11 cellular contexts compared by ENCODE assay signal in genomic region chr7:143902588-143902899, GRCh38. TPM values are rescaled to one million over a fixed set of nuclear protein-coding genes. Genes with fewer than 3 reads are reported as not detected.
DNase-seq lines count a peak whose midpoint lies in the region; ATAC-seq and TF ChIP-seq lines count a peak whose summit lies in the region.
"Not testable (repeated sequence)": the region's sequence is repeated elsewhere in the genome, so short reads cannot be mapped to it uniquely, and the experiment has no call there.
"Had no signal": no experiment of that assay in that cellular context is flagged by ENCODE, and none has a peak within 500 bp of the region (broad histone marks: within the 10 kb centered on the region; RNA-seq: fewer than 3 reads in every experiment).

No MANE protein-coding gene starts in this region.

- H3K27ac Mint-ChIP-seq in activated T-cell treated with anti-CD3 and anti-CD28 coated beads, Interleukin-2, amount 50 U/mL, for 72 hours, result peak overlapping the region; percentile 26
- not testable (repeated sequence) for H3K27ac Mint-ChIP-seq in neural crest cell (ENCODE audit: unreplicated experiment); stimulated activated naive B cell treated with anti-CD40 and anti-IgM and Interleukin-4, amounts not matched to agents 10 μg/mL and 1 μg/mL and 100 μg/mL, for 72 hours

- intact Hi-C loops in HCT116 (cut with micrococcal nuclease), result loop anchor here (5.0 to 10.0 kb wide), 2 partner anchors 122 to 225 kb away; no protein-coding TSS in a partner anchor
- intact Hi-C loops in colonic mucosa (cut with DNase I), result not testable (repeated sequence)

- peak overlapping the region; percentile 43 for H2AFZ ChIP-seq in HCT116 (ENCODE audit: low read depth, low read length, poor library complexity, severe bottlenecking)

- H3K4me1 Mint-ChIP-seq in activated T-cell treated with anti-CD3 and anti-CD28 coated beads, Interleukin-2, amount 50 U/mL, for 72 hours (ENCODE audit: low read depth), result peaks cover 24% of the 10 kb centered on the region
- H3K4me1 Mint-ChIP-seq in neural crest cell, result peaks cover 40% of the 10 kb centered on the region
- peaks cover 5 to 33% of the 10 kb centered on the region in 2 donors for H3K4me1 Mint-ChIP-seq in stimulated activated naive B cell treated with anti-CD40 and anti-IgM and Interleukin-4, amounts not matched to agents 10 μg/mL and 1 μg/mL and 100 μg/mL, for 72 hours

- TF ChIP-seq RAD21 in HCT116 (IDR thresholded peaks at IDR 0.05; ENCODE audit: low read depth), result not testable (repeated sequence)

- not testable (repeated sequence) for H3K9me2 ChIP-seq in HCT116 (ENCODE audit: insufficient read depth)

- not testable (repeated sequence) for H3K36me3 ChIP-seq in HCT116 (ENCODE audit: control insufficient read depth in 1 of 2, insufficient read depth in 2 of 2, low read length in 2 of 2); RWPE2 (ENCODE audit: low read depth); colonic mucosa; iPS-20b (ENCODE audit: insufficient read depth, low read depth, low read length)

- H3K9me3 Mint-ChIP-seq in activated T-cell treated with anti-CD3 and anti-CD28 coated beads, Interleukin-2, amount 50 U/mL, for 72 hours; neural crest cell; stimulated activated naive B cell treated with anti-CD40 and anti-IgM and Interleukin-4, amounts not matched to agents 10 μg/mL and 1 μg/mL and 100 μg/mL, for 72 hours: not testable (repeated sequence)

- H3K79me2 ChIP-seq in HCT116 (ENCODE audit: insufficient read depth, low read length), result peaks cover 40% of the 10 kb centered on the region

- TF ChIP-seq POLR2A in HCT116 (IDR thresholded peaks at IDR 0.05; ENCODE audit: borderline replicate concordance, extremely low read depth, insufficient read depth, insufficient read length), result not testable (repeated sequence)

- H3K27me3 ChIP-seq in HCT116 (ENCODE audit: insufficient read depth, low read length); RWPE2 (ENCODE audit: insufficient read depth, poor library complexity, severe bottlenecking); colonic mucosa; iPS-20b (ENCODE audit: insufficient read depth, low read length): not testable (repeated sequence)

- CTCF ChIA-PET in HCT116 (lab: Charles Lee), result interaction anchor here (1.0 to 2.3 kb wide), 8 partner anchors 10 to 507 kb away, joined by 3 to 28 read pairs (median 4); no protein-coding TSS in a partner anchor

- ATAC-seq in HCT116; RWPE2 (ENCODE audit: low read depth); activated T-cell treated with anti-CD3 and anti-CD28 coated beads, Interleukin-2, amount 50 U/mL, for 72 hours (replicated peaks in 1 of 2); stimulated activated naive B cell treated with anti-CD40 and anti-IgM and Interleukin-4, amounts not matched to agents 10 μg/mL and 1 μg/mL and 100 μg/mL, for 72 hours (replicated peaks): not testable (repeated sequence)

- not testable (repeated sequence) for DNase-seq in HCT116 (ENCODE audit: low read depth, low spot score); RWPE2 (ENCODE audit: low spot score); activated T-cell treated with anti-CD3 and anti-CD28 coated beads, Interleukin-2, amount 50 U/mL, for 72 hours; colonic mucosa; neural crest cell (ENCODE audit: low read depth, low spot score); stimulated activated naive B cell treated with anti-CD40 and anti-IgM and Interleukin-4, amounts not matched to agents 10 μg/mL and 1 μg/mL and 100 μg/mL, for 72 hours

- H3K27me3 Mint-ChIP-seq in activated T-cell treated with anti-CD3 and anti-CD28 coated beads, Interleukin-2, amount 50 U/mL, for 72 hours (ENCODE audit: low read depth); neural crest cell (ENCODE audit: low read depth); stimulated activated naive B cell treated with anti-CD40 and anti-IgM and Interleukin-4, amounts not matched to agents 10 μg/mL and 1 μg/mL and 100 μg/mL, for 72 hours: not testable (repeated sequence)

- not testable (repeated sequence) for BruUV-seq in HCT116 (replicated peaks; lab: Mats Ljungman, UMichigan)

- H3K4me3 ChIP-seq in HCT116 (replicated peaks in 1 of 2; ENCODE audit: low read depth in 1 of 2, low read length in 2 of 2); RWPE2 (ENCODE audit: severe bottlenecking); colonic mucosa; iPS-20b (ENCODE audit: low read length): not testable (repeated sequence)

- H3K4me1 ChIP-seq in HCT116 (ENCODE audit: control insufficient read depth in 1 of 2, insufficient read depth in 2 of 2, low read length in 2 of 2) (peaks cover 8 to 18% of the 10 kb centered on the region in 2 experiments), RWPE2 (ENCODE audit: insufficient read depth, poor library complexity, severe bottlenecking) (peaks cover 14% of the 10 kb centered on the region), colonic mucosa (peaks cover 13% of the 10 kb centered on the region), iPS-20b (ENCODE audit: insufficient read depth, low read length) (peaks cover 54% of the 10 kb centered on the region)

- POLR2A ChIA-PET in HCT116 (lab: Charles Lee), result interaction anchor here (1.1 to 1.8 kb wide), 3 partner anchors 9 to 17 kb away, joined by 5 to 10 read pairs (median 8); no protein-coding TSS in a partner anchor

- not testable (repeated sequence) for H4K20me1 ChIP-seq in HCT116 (ENCODE audit: insufficient read depth)

- H3K9ac ChIP-seq in HCT116 (ENCODE audit: low read length) (peak overlapping the region; percentile 36; the same call in 1 of the 2 replicates), iPS-20b (ENCODE audit: low read depth, low read length) (peak overlapping the region; percentile 12; the same call in 1 of the 2 replicates)
- H3K9ac ChIP-seq in colonic mucosa (ENCODE audit: low read depth in 2 of 2, low read length in 2 of 2), result not testable (repeated sequence)

- not testable (repeated sequence) for H3K36me3 Mint-ChIP-seq in activated T-cell treated with anti-CD3 and anti-CD28 coated beads, Interleukin-2, amount 50 U/mL, for 72 hours (ENCODE audit: insufficient read depth in 2 of 2); neural crest cell (ENCODE audit: low read depth); stimulated activated naive B cell treated with anti-CD40 and anti-IgM and Interleukin-4, amounts not matched to agents 10 μg/mL and 1 μg/mL and 100 μg/mL, for 72 hours

- not testable (repeated sequence) for H3K9me3 ChIP-seq in HCT116 (ENCODE audit: control insufficient read depth in 1 of 2, insufficient read depth in 1 of 2, low read depth in 1 of 2, low read length in 2 of 2); RWPE2 (ENCODE audit: severe bottlenecking); colonic mucosa; iPS-20b (ENCODE audit: insufficient read depth, low read depth, low read length)

- RAD21 ChIA-PET in HCT116 (lab: Charles Lee; ENCODE audit: low non-redundant PET in 1 of 2, low total read pairs in 2 of 2, uncharacterized antibody in 2 of 2, unreplicated experiment in 2 of 2), result not testable (repeated sequence)

- not testable (repeated sequence) for TF ChIP-seq CTCF in HCT116 (IDR thresholded peaks at IDR 0.05 in 2 of 3, conservative IDR thresholded peaks at IDR 0.05 in 1 of 3; ENCODE audit: borderline replicate concordance in 1 of 3, insufficient read depth in 1 of 3, low read depth in 2 of 3, low read length in 2 of 3); RWPE2 (IDR thresholded peaks at IDR 0.05; ENCODE audit: poor library complexity, severe bottlenecking); colonic mucosa (IDR thresholded peaks at IDR 0.05); neural crest cell (conservative IDR thresholded peaks at IDR 0.05)

- H3K27ac ChIP-seq in HCT116 (ENCODE audit: low read depth, low read length) (peak overlapping the region; percentile 20; the same call in 1 of the 2 replicates), RWPE2 (ENCODE audit: poor library complexity, severe bottlenecking) (peak overlapping the region; percentile 77), colonic mucosa (peak overlapping the region; percentile 92)
- H3K27ac ChIP-seq in iPS-20b (ENCODE audit: low read length), result not testable (repeated sequence)

- not testable (repeated sequence) for H3K4me2 ChIP-seq in HCT116 (ENCODE audit: low read length)

- peak overlapping the region; percentile 21 to 29 for H3K4me3 Mint-ChIP-seq in activated T-cell treated with anti-CD3 and anti-CD28 coated beads, Interleukin-2, amount 50 U/mL, for 72 hours
- peak overlapping the region; percentile 14 for H3K4me3 Mint-ChIP-seq in neural crest cell
- peak overlapping the region; percentile 51 to 62 for H3K4me3 Mint-ChIP-seq in stimulated activated naive B cell treated with anti-CD40 and anti-IgM and Interleukin-4, amounts not matched to agents 10 μg/mL and 1 μg/mL and 100 μg/mL, for 72 hours

RNA-seq across cellular contexts. Expression of gene TCAF1, which starts 0.6 kb away (rescaled TPM):
- total RNA-seq in HCT116 (2021; ENCODE audit: unreplicated experiment) (58.4 TPM), colonic mucosa (10 to 100 TPM; 39.5 to 44.9 TPM), neural crest cell (105 and 107 TPM in 2 replicates)
- polyA plus RNA-seq in HCT116 (2012), result 28.5 and 32.8 TPM in 2 replicates
- total RNA-seq in activated T-cell treated with anti-CD3 and anti-CD28 coated beads, Interleukin-2, amount 50 U/mL, for 72 hours, result 10 to 100 TPM; 13.2 to 18.5 TPM

RNA-seq across cellular contexts. Expression of gene OR2F2, which starts 32.5 kb away (rescaled TPM):
- total RNA-seq in HCT116 (2021; ENCODE audit: unreplicated experiment), result not detected
- polyA plus RNA-seq in HCT116 (2012), result 0.10 TPM in 1 of 2 replicates, not detected in the other
- total RNA-seq in activated T-cell treated with anti-CD3 and anti-CD28 coated beads, Interleukin-2, amount 50 U/mL, for 72 hours, result not detected
- not detected for total RNA-seq in colonic mucosa
- not detected in 2 replicates for total RNA-seq in neural crest cell
- total RNA-seq: astrocyte, H4, subcutaneous adipose tissue had no signal
- polyA plus RNA-seq: esophagus had no signal

RNA-seq across cellular contexts. Expression of gene OR2F1, which starts 52.1 kb away (rescaled TPM):
- total RNA-seq in HCT116 (2021; ENCODE audit: unreplicated experiment), result not detected
- not detected in 2 replicates for polyA plus RNA-seq in HCT116 (2012)
- not detected for total RNA-seq in activated T-cell treated with anti-CD3 and anti-CD28 coated beads, Interleukin-2, amount 50 U/mL, for 72 hours
- total RNA-seq in colonic mucosa, result not detected
- total RNA-seq in neural crest cell, result not detected in 2 replicates
- total RNA-seq: astrocyte, H4, subcutaneous adipose tissue had no signal
- polyA plus RNA-seq: esophagus had no signal
